Comparison of ENCODE assay signal across 27 cellular contexts in genomic region chr4:118814901-118815300, GRCh38.
"Had no signal": no experiment of that assay in that cellular context is flagged by ENCODE, and none has a peak within 500 bp of the region (broad histone marks: within the 10 kb centered on the region; RNA-seq: fewer than 3 reads in every experiment).

No MANE protein-coding gene starts in this region.

- H3K27ac ChIP-seq: foreskin keratinocyte, left lung, right atrium auricular region, stomach, thyroid gland, upper lobe of left lung, vagina had no signal

- H3K27me3 ChIP-seq: foreskin keratinocyte, left lung, right atrium auricular region, stomach, thyroid gland, upper lobe of left lung, vagina had no signal

- H3K4me1 ChIP-seq: thyroid gland had no signal

- H3K4me3 ChIP-seq: left lung, lung, right atrium auricular region, smooth muscle cell, stomach, thyroid gland, upper lobe of left lung, vagina had no signal

- H3K4me1 Mint-ChIP-seq: activated naive CD4-positive, alpha-beta T cell treated with anti-CD3 and anti-CD28 coated beads, Interleukin-2, amount 50 U/mL, for 24 hours; stimulated activated memory B cell treated with anti-CD40 and anti-IgM and Interleukin-4, amounts not matched to agents 10 μg/mL and 1 μg/mL and 100 μg/mL, for 72 hours had no signal

- H3K27ac Mint-ChIP-seq: activated CD4-positive, alpha-beta memory T cell treated with anti-CD3 and anti-CD28 coated beads for 36 hours; activated CD4-positive, alpha-beta T cell treated with anti-CD3 and anti-CD28 coated beads, Interleukin-2, amount 10 ng/mL, durations not matched to agents 24 days and 14 days; activated naive CD4-positive, alpha-beta T cell treated with anti-CD3 and anti-CD28 coated beads, Interleukin-2, amount 50 U/mL, for 24 hours; activated naive CD8-positive, alpha-beta T cell treated with anti-CD3 and anti-CD28 coated beads, Interleukin-2, amount 50 U/mL, for 24 hours; activated T-helper 2 cell treated with anti-CD3 and anti-CD28 coated beads, Interferon-gamma antibody, Interleukin-2, Interleukin-4, amounts not matched to agents 10 μg/mL and 5 μg/mL and 100 μg/mL, durations not matched to agents 14 hours and 24 hours and 36 hours; natural killer cell; stimulated activated memory B cell treated with anti-CD40 and anti-IgM and Interleukin-4, amounts not matched to agents 10 μg/mL and 1 μg/mL and 100 μg/mL, for 72 hours; T-helper 1 cell treated with Interleukin-12 subunit alpha and Interleukin-12 subunit beta and Interleukin-4 antibody, amounts not matched to agents 30 μg/mL and 1 μg/mL, for 36 hours had no signal

- H3K27me3 Mint-ChIP-seq: activated CD4-positive, alpha-beta memory T cell treated with anti-CD3 and anti-CD28 coated beads for 36 hours; activated CD4-positive, alpha-beta T cell treated with anti-CD3 and anti-CD28 coated beads, Interleukin-2, amount 10 ng/mL, durations not matched to agents 24 days and 14 days; activated naive CD4-positive, alpha-beta T cell treated with anti-CD3 and anti-CD28 coated beads, Interleukin-2, amount 50 U/mL, for 24 hours; activated naive CD8-positive, alpha-beta T cell treated with anti-CD3 and anti-CD28 coated beads, Interleukin-2, amount 50 U/mL, for 24 hours; stimulated activated memory B cell treated with anti-CD40 and anti-IgM and Interleukin-4, amounts not matched to agents 10 μg/mL and 1 μg/mL and 100 μg/mL, for 72 hours had no signal

- DNase-seq: activated CD4-positive, alpha-beta memory T cell treated with anti-CD3 and anti-CD28 coated beads for 36 hours; activated CD4-positive, alpha-beta T cell treated with anti-CD3 and anti-CD28 coated beads, Interleukin-2, amount 10 ng/mL, durations not matched to agents 24 days and 14 days; activated CD4-positive, CD25-positive, alpha-beta regulatory T cell treated with anti-CD3 and anti-CD28 coated beads, Interleukin-2, amount 50 U/mL, for 72 hours; activated naive CD8-positive, alpha-beta T cell treated with anti-CD3 and anti-CD28 coated beads, Interleukin-2, amount 50 U/mL, for 24 hours; activated T-cell treated with anti-CD3 and anti-CD28 coated beads, Interleukin-2, amount 50 U/mL, for 4 hours; cerebellar nuclear complex; cortex of kidney; foreskin keratinocyte; left lung; mesendoderm; natural killer cell; stimulated activated CD4-positive, alpha-beta T cell treated with anti-CD3 and anti-CD28 coated beads, Interleukin-1b, Interleukin-23, amount 100 ng/mL, for 48 hours; stimulated activated CD4-positive, alpha-beta T cell treated with anti-CD3 and anti-CD28 coated beads, Interleukin-4, amount 100 ng/mL, for 4 hours; stimulated activated CD8-positive, alpha-beta memory T cell treated with anti-CD3 and anti-CD28 coated beads, Interleukin-4, amount 100 ng/mL, for 48 hours; stomach; T1000; thyroid gland; upper lobe of left lung had no signal

- H3K9me3 Mint-ChIP-seq: activated CD4-positive, alpha-beta memory T cell treated with anti-CD3 and anti-CD28 coated beads for 36 hours; activated CD4-positive, alpha-beta T cell treated with anti-CD3 and anti-CD28 coated beads, Interleukin-2, amount 10 ng/mL, durations not matched to agents 24 days and 14 days; activated naive CD4-positive, alpha-beta T cell treated with anti-CD3 and anti-CD28 coated beads, Interleukin-2, amount 50 U/mL, for 24 hours; activated naive CD8-positive, alpha-beta T cell treated with anti-CD3 and anti-CD28 coated beads, Interleukin-2, amount 50 U/mL, for 24 hours; activated T-cell treated with anti-CD3 and anti-CD28 coated beads, Interleukin-2, amount 50 U/mL, for 4 hours; activated T-helper 2 cell treated with anti-CD3 and anti-CD28 coated beads, Interferon-gamma antibody, Interleukin-2, Interleukin-4, amounts not matched to agents 10 μg/mL and 5 μg/mL and 100 μg/mL, durations not matched to agents 14 hours and 24 hours and 36 hours; natural killer cell; stimulated activated memory B cell treated with anti-CD40 and anti-IgM and Interleukin-4, amounts not matched to agents 10 μg/mL and 1 μg/mL and 100 μg/mL, for 72 hours; T-helper 1 cell treated with Interleukin-12 subunit alpha and Interleukin-12 subunit beta and Interleukin-4 antibody, amounts not matched to agents 30 μg/mL and 1 μg/mL, for 36 hours had no signal

- ATAC-seq: activated naive CD8-positive, alpha-beta T cell treated with anti-CD3 and anti-CD28 coated beads, Interleukin-2, amount 50 U/mL, for 24 hours; activated T-cell treated with anti-CD3 and anti-CD28 coated beads, Interleukin-2, amount 50 U/mL, for 4 hours; esophagus mucosa; foreskin keratinocyte; natural killer cell; stimulated activated memory B cell treated with anti-CD40 and anti-IgM and Interleukin-4, amounts not matched to agents 10 μg/mL and 1 μg/mL and 100 μg/mL, for 72 hours had no signal

- H3K4me3 Mint-ChIP-seq: activated CD4-positive, alpha-beta memory T cell treated with anti-CD3 and anti-CD28 coated beads for 36 hours; activated CD4-positive, alpha-beta T cell treated with anti-CD3 and anti-CD28 coated beads, Interleukin-2, amount 10 ng/mL, durations not matched to agents 24 days and 14 days; activated naive CD4-positive, alpha-beta T cell treated with anti-CD3 and anti-CD28 coated beads, Interleukin-2, amount 50 U/mL, for 24 hours; activated naive CD8-positive, alpha-beta T cell treated with anti-CD3 and anti-CD28 coated beads, Interleukin-2, amount 50 U/mL, for 24 hours; activated T-cell treated with anti-CD3 and anti-CD28 coated beads, Interleukin-2, amount 50 U/mL, for 4 hours; natural killer cell; stimulated activated memory B cell treated with anti-CD40 and anti-IgM and Interleukin-4, amounts not matched to agents 10 μg/mL and 1 μg/mL and 100 μg/mL, for 72 hours; T-helper 1 cell treated with Interleukin-12 subunit alpha and Interleukin-12 subunit beta and Interleukin-4 antibody, amounts not matched to agents 30 μg/mL and 1 μg/mL, for 36 hours had no signal

- H3K9me3 ChIP-seq: left lung, right atrium auricular region, stomach, thyroid gland, upper lobe of left lung, vagina had no signal
